Comparison of ENCODE assay signal across 14 cellular contexts in the genomic region with DNA sequence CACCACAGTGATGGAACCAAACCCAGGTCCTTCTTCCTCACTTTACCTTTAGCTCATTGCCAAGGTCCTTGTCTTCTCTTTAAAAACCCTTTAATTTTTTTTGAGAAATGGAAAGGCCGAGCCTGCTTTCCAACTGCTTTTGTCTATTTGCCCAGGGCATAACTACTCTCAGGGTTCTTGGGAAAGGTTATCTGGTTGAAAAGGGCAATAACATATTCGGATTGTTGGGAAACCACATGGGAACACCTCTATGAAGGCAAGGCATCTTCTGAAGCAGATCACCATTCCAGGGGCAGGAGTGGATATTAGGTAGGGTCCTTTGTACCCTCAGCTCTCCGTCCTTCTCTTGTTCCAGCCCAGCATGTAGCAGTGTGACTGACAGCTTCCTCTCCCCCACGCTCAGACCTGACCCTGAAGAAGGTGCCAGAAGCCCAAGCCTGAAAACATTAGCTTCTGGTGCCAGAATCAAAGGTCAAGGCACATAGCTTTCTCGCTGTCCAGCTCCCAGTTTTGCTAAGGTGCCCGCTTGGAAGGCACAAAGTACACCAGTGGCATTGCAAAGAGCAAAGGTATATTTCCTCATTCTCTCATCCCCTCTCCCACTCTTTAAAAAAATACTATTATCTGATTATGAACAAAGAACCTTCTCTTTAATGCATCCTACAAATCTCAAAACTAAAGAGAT.
DNase-seq lines count a peak whose midpoint lies in the region; ATAC-seq and TF ChIP-seq lines count a peak whose summit lies in the region.
"Had no signal": no experiment of that assay in that cellular context is flagged by ENCODE, and none has a peak within 500 bp of the region (broad histone marks: within the 10 kb centered on the region; RNA-seq: fewer than 3 reads in every experiment).

No MANE protein-coding gene starts in this region.

- peak overlapping the region; percentile 97 to 100 (median 98) for H3K27ac Mint-ChIP-seq in H9
- H3K27ac Mint-ChIP-seq in WTC11, result peak overlapping the region; percentile 78
- no peak overlapping the region for H3K27ac Mint-ChIP-seq in activated T-helper 2 cell treated with anti-CD3 and anti-CD28 coated beads, Interferon-gamma antibody, Interleukin-2, Interleukin-4, amounts not matched to agents 10 μg/mL and 5 μg/mL and 100 μg/mL, durations not matched to agents 14 hours and 24 hours and 36 hours
- H3K27ac Mint-ChIP-seq in activated naive CD4-positive, alpha-beta T cell treated with anti-CD3 and anti-CD28 coated beads for 36 hours, result no peak overlapping the region
- H3K27ac Mint-ChIP-seq: CD8-positive, alpha-beta memory T cell had no signal

- H2BK5ac ChIP-seq in H9 (ENCODE audit: insufficient read length, low read length), result no peak overlapping the region

- no peak overlapping the region for H2BK120ac ChIP-seq in H9 (ENCODE audit: low read depth, low read length, poor library complexity, severe bottlenecking)

- no peak for DNase-seq in H9
- no peak for DNase-seq in WTC11 (ENCODE audit: low spot score)
- no peak for DNase-seq in activated T-helper 2 cell treated with anti-CD3 and anti-CD28 coated beads, Interferon-gamma antibody, Interleukin-2, Interleukin-4, amounts not matched to agents 10 μg/mL and 5 μg/mL and 100 μg/mL, durations not matched to agents 14 hours and 24 hours and 36 hours (ENCODE audit: low spot score)
- no peak for DNase-seq in NCI-H82 treated with DMSO at 0.1 percent for 48 hours (lab: John Stamatoyannopoulos, UW; ENCODE audit: unreplicated experiment)
- DNase-seq in activated naive CD4-positive, alpha-beta T cell treated with anti-CD3 and anti-CD28 coated beads for 36 hours, result no peak
- DNase-seq: BE2C; Caco-2; CD8-positive, alpha-beta memory T cell; DND-41; GDM1 had no signal

- peak overlapping the region; percentile 53 for H2BK12ac ChIP-seq in H9 (ENCODE audit: insufficient read length, low read depth, low read length)

- H3K36me3 Mint-ChIP-seq in H9 (ENCODE audit: insufficient read depth in 1 of 3, low read depth in 3 of 3), result peaks cover 7 to 26% (median 24%) of the 10 kb centered on the region in 3 experiments
- H3K36me3 Mint-ChIP-seq in WTC11, result peaks cover 23% of the 10 kb centered on the region
- no peaks in the 10 kb centered on the region for H3K36me3 Mint-ChIP-seq in activated T-helper 2 cell treated with anti-CD3 and anti-CD28 coated beads, Interferon-gamma antibody, Interleukin-2, Interleukin-4, amounts not matched to agents 10 μg/mL and 5 μg/mL and 100 μg/mL, durations not matched to agents 14 hours and 24 hours and 36 hours (ENCODE audit: low read depth)
- no peaks in the 10 kb centered on the region for H3K36me3 Mint-ChIP-seq in activated naive CD4-positive, alpha-beta T cell treated with anti-CD3 and anti-CD28 coated beads for 36 hours (ENCODE audit: low read depth)
- H3K36me3 Mint-ChIP-seq: CD8-positive, alpha-beta memory T cell had no signal

- no peak overlapping the region for H2AK5ac ChIP-seq in H9 (ENCODE audit: insufficient read length, low read length)

- no peaks in the 10 kb centered on the region for H3K36me3 ChIP-seq in iPS-20b (ENCODE audit: insufficient read depth, low read depth, low read length)
- H3K36me3 ChIP-seq: BE2C had no signal

- H3K9me3 Mint-ChIP-seq in H9, result peaks cover 22 to 25% of the 10 kb centered on the region in 2 experiments
- H3K9me3 Mint-ChIP-seq in WTC11, result peaks cover 17% of the 10 kb centered on the region
- H3K9me3 Mint-ChIP-seq in activated T-helper 2 cell treated with anti-CD3 and anti-CD28 coated beads, Interferon-gamma antibody, Interleukin-2, Interleukin-4, amounts not matched to agents 10 μg/mL and 5 μg/mL and 100 μg/mL, durations not matched to agents 14 hours and 24 hours and 36 hours, result peaks cover 5% of the 10 kb centered on the region
- H3K9me3 Mint-ChIP-seq in activated naive CD4-positive, alpha-beta T cell treated with anti-CD3 and anti-CD28 coated beads for 36 hours, result no peaks in the 10 kb centered on the region

- CTCF ChIA-PET in WTC11 (lab: Charles Lee), result no interaction called here
- CTCF ChIA-PET in activated naive CD4-positive, alpha-beta T cell treated with anti-CD3 and anti-CD28 coated beads for 36 hours (lab: Charles Lee), result no interaction called here

- intact Hi-C loops in activated T-helper 2 cell treated with anti-CD3 and anti-CD28 coated beads, Interferon-gamma antibody, Interleukin-2, Interleukin-4, amounts not matched to agents 10 μg/mL and 5 μg/mL and 100 μg/mL, durations not matched to agents 14 hours and 24 hours and 36 hours (cut with micrococcal nuclease), result no loop called here
- intact Hi-C loops in activated naive CD4-positive, alpha-beta T cell treated with anti-CD3 and anti-CD28 coated beads for 36 hours (cut with micrococcal nuclease), result no loop called here

- H2BK20ac ChIP-seq in H9 (ENCODE audit: low read depth, low read length, poor library complexity, severe bottlenecking), result no peak overlapping the region

- H3K79me1 ChIP-seq in H9 (ENCODE audit: insufficient read depth, low read depth, low read length, poor library complexity, severe bottlenecking), result no peaks in the 10 kb centered on the region

- H3K4me1 ChIP-seq in H9 (ENCODE audit: insufficient read depth, low read length) (peaks cover 9% of the 10 kb centered on the region; the same call in 1 of the 2 replicates), iPS-20b (ENCODE audit: insufficient read depth, low read length) (peaks cover 32% of the 10 kb centered on the region)
- H3K4me1 ChIP-seq: A549, BE2C, Caco-2 had no signal

- POLR2A ChIA-PET in WTC11 (lab: Charles Lee), result no interaction called here

- H3K9ac ChIP-seq in H9 (ENCODE audit: extremely low read depth, insufficient read length, low read length), result no peak overlapping the region
- peak overlapping the region; percentile 52; the same call in 1 of the 2 replicates for H3K9ac ChIP-seq in iPS-20b (ENCODE audit: low read depth, low read length)

- H4K5ac ChIP-seq in H9 (ENCODE audit: insufficient read length, low read depth, low read length), result no peak overlapping the region

- H2AFZ ChIP-seq in H9 (ENCODE audit: low read length), result no peak overlapping the region

- no peaks in the 10 kb centered on the region for H3K27me3 ChIP-seq in H9 (ENCODE audit: insufficient read depth, low read length)
- H3K27me3 ChIP-seq in iPS-20b (ENCODE audit: insufficient read depth, low read length), result no peaks in the 10 kb centered on the region
- H3K27me3 ChIP-seq: BE2C had no signal

- H4K8ac ChIP-seq in H9 (replicated peaks; ENCODE audit: insufficient read length, low read depth, low read length), result no peak overlapping the region

- no peak overlapping the region for H3K4me3 Mint-ChIP-seq in H9
- H3K4me3 Mint-ChIP-seq in WTC11, result no peak overlapping the region
- no peak overlapping the region for H3K4me3 Mint-ChIP-seq in activated T-helper 2 cell treated with anti-CD3 and anti-CD28 coated beads, Interferon-gamma antibody, Interleukin-2, Interleukin-4, amounts not matched to agents 10 μg/mL and 5 μg/mL and 100 μg/mL, durations not matched to agents 14 hours and 24 hours and 36 hours (ENCODE audit: low read depth)
- no peak overlapping the region for H3K4me3 Mint-ChIP-seq in activated naive CD4-positive, alpha-beta T cell treated with anti-CD3 and anti-CD28 coated beads for 36 hours
- H3K4me3 Mint-ChIP-seq: CD8-positive, alpha-beta memory T cell had no signal

- no peak overlapping the region for H3K4me2 ChIP-seq in H9 (ENCODE audit: insufficient read depth, insufficient read length, low read length)
- H3K4me2 ChIP-seq: A549 had no signal

- H3K23me2 ChIP-seq in H9 (ENCODE audit: insufficient read length, low read depth, low read length, poor library complexity, severe bottlenecking), result no peaks in the 10 kb centered on the region

- ATAC-seq in WTC11 (no peak), HG02870 (IDR thresholded peaks at IDR 0.05; ENCODE audit: unreplicated experiment) (no peak)
- ATAC-seq: A549, K562 had no signal

- H4K20me1 ChIP-seq in H9 (ENCODE audit: control insufficient read depth, insufficient read depth, insufficient read length), result no peaks in the 10 kb centered on the region

- no peak overlapping the region for H3K56ac ChIP-seq in H9 (ENCODE audit: insufficient read length, low read depth, low read length)

- H4K91ac ChIP-seq in H9 (ENCODE audit: insufficient read length, low read depth, low read length), result peak overlapping the region; percentile 80

- no peak overlapping the region for H3K4me3 ChIP-seq in iPS-20b (ENCODE audit: low read length)
- H3K4me3 ChIP-seq: A549, K562 had no signal

- TF ChIP-seq CTCF in H9 (conservative IDR thresholded peaks at IDR 0.05) (no peak), WTC11 (IDR thresholded peaks at IDR 0.05) (no peak)

- no peak overlapping the region for H3K23ac ChIP-seq in H9 (ENCODE audit: insufficient read length, low read depth, low read length)

- H3K79me2 ChIP-seq in H9 (ENCODE audit: insufficient read depth, low read length), result no peaks in the 10 kb centered on the region

- no peak overlapping the region for H3K4ac ChIP-seq in H9 (ENCODE audit: low read depth, low read length)

- H3K27me3 Mint-ChIP-seq in H9 (ENCODE audit: low read depth), result no peaks in the 10 kb centered on the region
- peaks cover 3% of the 10 kb centered on the region for H3K27me3 Mint-ChIP-seq in WTC11 (ENCODE audit: low read depth)
- H3K27me3 Mint-ChIP-seq in activated T-helper 2 cell treated with anti-CD3 and anti-CD28 coated beads, Interferon-gamma antibody, Interleukin-2, Interleukin-4, amounts not matched to agents 10 μg/mL and 5 μg/mL and 100 μg/mL, durations not matched to agents 14 hours and 24 hours and 36 hours (ENCODE audit: low read depth), result no peaks in the 10 kb centered on the region
- H3K27me3 Mint-ChIP-seq in activated naive CD4-positive, alpha-beta T cell treated with anti-CD3 and anti-CD28 coated beads for 36 hours (ENCODE audit: low read depth), result no peaks in the 10 kb centered on the region
- H3K27me3 Mint-ChIP-seq: CD8-positive, alpha-beta memory T cell had no signal

- H3K18ac ChIP-seq in H9 (ENCODE audit: insufficient read length, low read depth, low read length), result peak overlapping the region; percentile 39

- H3K14ac ChIP-seq in H9 (ENCODE audit: insufficient read depth, low read length), result peak overlapping the region; percentile 52; the same call in 1 of the 2 replicates

- no CpG with 5 or more reads among the region's 6 CpGs for WGBS in H9 (ENCODE audit: extremely low coverage, insufficient read length, low lambda C conversion rate)

- no peak overlapping the region for H3T11ph ChIP-seq in H9 (ENCODE audit: low read length)

- H3K27ac ChIP-seq in H9 (ENCODE audit: insufficient read length, low read depth, low read length), result no peak overlapping the region
- peak overlapping the region; percentile 88 for H3K27ac ChIP-seq in iPS-20b (ENCODE audit: low read length)
- H3K27ac ChIP-seq: A549 had no signal

- H3K9me3 ChIP-seq in H9 (ENCODE audit: control insufficient read depth, low read depth, low read length) (no peaks in the 10 kb centered on the region), iPS-20b (ENCODE audit: insufficient read depth, low read depth, low read length) (peaks cover 6% of the 10 kb centered on the region)
- H3K9me3 ChIP-seq: A549, BE2C, Caco-2 had no signal

- H3K4me1 Mint-ChIP-seq in H9, result peaks cover 53 to 60% of the 10 kb centered on the region in 2 experiments
- peaks cover 66% of the 10 kb centered on the region for H3K4me1 Mint-ChIP-seq in WTC11
- no peaks in the 10 kb centered on the region for H3K4me1 Mint-ChIP-seq in activated T-helper 2 cell treated with anti-CD3 and anti-CD28 coated beads, Interferon-gamma antibody, Interleukin-2, Interleukin-4, amounts not matched to agents 10 μg/mL and 5 μg/mL and 100 μg/mL, durations not matched to agents 14 hours and 24 hours and 36 hours (ENCODE audit: low read depth)
- H3K4me1 Mint-ChIP-seq in activated naive CD4-positive, alpha-beta T cell treated with anti-CD3 and anti-CD28 coated beads for 36 hours (ENCODE audit: low read depth), result no peaks in the 10 kb centered on the region
- H3K4me1 Mint-ChIP-seq: CD8-positive, alpha-beta memory T cell had no signal

- peak overlapping the region; percentile 1; the same call in 1 of the 2 replicates for H2BK15ac ChIP-seq in H9 (ENCODE audit: low read depth, low read length)

Comparison
In these comparisons a context has a peak if more than half of its experiments do, and no peak if none do; other contexts are left out.
1. H3K27ac Mint-ChIP-seq: peak in H9 (3 of 3) and WTC11 (single experiment); none in activated T-helper 2 cell treated with anti-CD3 and anti-CD28 coated beads, Interferon-gamma antibody, Interleukin-2, Interleukin-4, amounts not matched to agents 10 μg/mL and 5 μg/mL and 100 μg/mL, durations not matched to agents 14 hours and 24 hours and 36 hours (single experiment) and activated naive CD4-positive, alpha-beta T cell treated with anti-CD3 and anti-CD28 coated beads for 36 hours (single experiment).